21 cellular contexts compared by ENCODE assay signal in genomic region chr1:25170439-25170838, GRCh38.
"Had no signal": no experiment of that assay in that cellular context is flagged by ENCODE, and none has a peak within 500 bp of the region (broad histone marks: within the 10 kb centered on the region; RNA-seq: fewer than 3 reads in every experiment).

No MANE protein-coding gene starts in this region.

- H3K27me3 ChIP-seq: SJSA1 had no signal

- H3K36me3 ChIP-seq: SJSA1 had no signal

- FAIRE-seq: RCC 7860 had no signal

- H3K4me3 ChIP-seq: SJSA1, SK-N-MC had no signal

- H3K27ac ChIP-seq: SJSA1 had no signal

- DNase-seq: KBM-7, MV-4-11, NCI-H1048, NCI-H1105 treated with DMSO at 0.1 percent for 48 hours, NCI-H1417 treated with DMSO at 0.1 percent for 48 hours, NCI-H146, NCI-H187, NCI-H2029, NCI-H2081 treated with DMSO at 0.1 percent for 48 hours, NCI-H226, NCI-H446, NCI-H510A, NCI-H524 treated with DMSO at 0.1 percent for 48 hours, NCI-H69, NCI-H774, Right ventricle myocardium superior, RPMI8226, SIG-M5 had no signal

- H3K9me3 ChIP-seq: SJSA1 had no signal
